ENCODE assay signal across 8 cellular contexts in the genomic region with DNA sequence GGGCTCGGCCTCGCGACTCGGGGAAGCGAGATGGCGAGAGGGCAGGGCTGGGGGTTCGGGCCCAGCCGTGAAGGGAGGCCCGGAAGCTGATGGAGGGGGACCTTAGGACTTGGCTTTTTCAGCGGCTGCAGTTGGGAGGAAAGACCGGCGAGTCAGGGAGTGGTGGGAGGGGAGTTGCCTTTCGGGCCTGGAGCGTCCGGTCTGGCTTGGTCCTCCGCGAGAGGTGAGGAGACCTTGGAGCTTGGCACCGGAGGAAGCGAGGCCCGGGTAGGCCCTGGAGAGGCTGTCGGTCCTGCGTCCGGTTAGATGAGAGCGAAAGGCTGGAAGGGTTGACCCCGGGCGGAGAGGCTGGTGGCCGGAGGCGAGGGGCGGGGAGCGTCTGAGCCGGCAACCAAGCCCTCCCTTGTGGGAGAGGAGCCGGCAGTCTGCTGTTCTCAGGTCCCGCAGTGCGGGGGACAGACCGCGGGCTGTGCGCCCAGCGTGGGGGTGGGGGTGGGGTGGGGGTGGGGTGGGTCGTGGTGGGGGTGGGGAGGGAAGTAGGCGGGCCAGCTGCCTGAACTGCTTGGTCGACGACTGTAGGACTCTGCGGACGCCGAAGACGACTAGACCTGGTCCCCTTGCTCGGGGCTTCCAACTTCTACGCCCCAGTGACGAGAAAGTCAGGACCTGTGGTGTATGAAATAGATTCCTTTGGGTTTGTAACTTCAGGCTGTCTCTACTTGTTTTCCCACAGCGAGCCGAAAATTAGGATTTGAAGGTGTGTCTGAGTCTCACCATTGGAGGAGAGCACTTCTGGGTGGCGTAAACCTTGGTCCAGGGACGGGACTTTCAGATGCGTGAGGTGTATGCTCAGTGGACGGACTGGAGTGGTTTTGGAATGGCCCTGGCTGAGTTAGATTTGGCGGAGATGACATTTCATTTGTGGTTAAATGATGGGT. TPM values are rescaled to one million over a fixed set of nuclear protein-coding genes. Genes with fewer than 3 reads are reported as not detected.
DNase-seq lines count a peak whose midpoint lies in the region; ATAC-seq and TF ChIP-seq lines count a peak whose summit lies in the region.

No MANE protein-coding gene starts in this region.

- ATAC-seq in GM21619 (IDR thresholded peaks at IDR 0.05; ENCODE audit: unreplicated experiment), result peak; percentile 12

- no peak for TF ChIP-seq POLR2A in testis (IDR thresholded peaks at IDR 0.05)

- H3K9me3 Mint-ChIP-seq in nephron progenitor cell, result no peaks in the 10 kb centered on the region

- H3K4me3 ChIP-seq in fibroblast of mammary gland (ENCODE audit: control insufficient read depth, low read depth, low read length), result peak overlapping the region; percentile 91
- peak overlapping the region; percentile 98 to 99 for H3K4me3 ChIP-seq in testis

- H3K27me3 Mint-ChIP-seq in nephron progenitor cell (ENCODE audit: low read depth, poor library complexity), result no peaks in the 10 kb centered on the region

- intact Hi-C loops in testis (cut with DNase I; ENCODE audit: low total_unique reads), result no loop called here

- peak overlapping the region; percentile 98 for H3K27ac Mint-ChIP-seq in nephron progenitor cell

- DNase-seq in Daoy (ENCODE audit: low read depth) (peak; percentile 43), M059J (ENCODE audit: low read depth) (peak; percentile 42), activated T-cell treated with anti-CD3 and anti-CD28 coated beads for 48 hours (ENCODE audit: low read depth) (peak; percentile 33), fibroblast of mammary gland (ENCODE audit: low read depth) (peak; percentile 25), nephron progenitor cell (peak; percentile 61), testis (peak; percentile 50), NCI-H2107 (lab: John Stamatoyannopoulos, UW) (no peak)

- H3K36me3 Mint-ChIP-seq in nephron progenitor cell (ENCODE audit: low read depth), result peaks cover 15% of the 10 kb centered on the region

- H3K4me3 Mint-ChIP-seq in nephron progenitor cell, result peak overlapping the region; percentile 94

- WGBS in testis, 2 donors, result 1 to 3% methylated on average over 42 to 56 of the region's 56 CpGs

- H3K4me1 Mint-ChIP-seq in nephron progenitor cell, result peaks cover 39% of the 10 kb centered on the region

- H3K27me3 ChIP-seq in testis, result no peaks in the 10 kb centered on the region

- H3K9me3 ChIP-seq in testis, result no peaks in the 10 kb centered on the region

- TF ChIP-seq CTCF in fibroblast of mammary gland (conservative IDR thresholded peaks at IDR 0.05; ENCODE audit: control insufficient read depth, insufficient read depth, low read depth, low read length) (no peak), nephron progenitor cell (IDR thresholded peaks at IDR 0.05) (no peak), testis (IDR thresholded peaks at IDR 0.05) (no peak)

- H3K36me3 ChIP-seq in testis (ENCODE audit: low read depth, missing control alignments), result no peaks in the 10 kb centered on the region

- peak overlapping the region; percentile 98 for H3K27ac ChIP-seq in testis

- peaks cover 21% of the 10 kb centered on the region for H3K4me1 ChIP-seq in testis

RNA-seq across cellular contexts. Expression of gene BIRC6, which starts 1.0 kb away (rescaled TPM):
- 44.8 and 63.6 TPM in 2 replicates for total RNA-seq in Daoy (2014; rRNA removed; shearing (Covaris generic))
- total RNA-seq in M059J (2014; rRNA removed; shearing (Covaris generic)), result 34.4 and 54.0 TPM in 2 replicates
- total RNA-seq in testis, result 100 to 1,000 TPM; 177 to 182 TPM
- 48.9 TPM for polyA plus RNA-seq in testis (ENCODE audit: insufficient read depth, low read depth, low replicate concordance)
